ENCODE assay signal across 22 cellular contexts in the genomic region with DNA sequence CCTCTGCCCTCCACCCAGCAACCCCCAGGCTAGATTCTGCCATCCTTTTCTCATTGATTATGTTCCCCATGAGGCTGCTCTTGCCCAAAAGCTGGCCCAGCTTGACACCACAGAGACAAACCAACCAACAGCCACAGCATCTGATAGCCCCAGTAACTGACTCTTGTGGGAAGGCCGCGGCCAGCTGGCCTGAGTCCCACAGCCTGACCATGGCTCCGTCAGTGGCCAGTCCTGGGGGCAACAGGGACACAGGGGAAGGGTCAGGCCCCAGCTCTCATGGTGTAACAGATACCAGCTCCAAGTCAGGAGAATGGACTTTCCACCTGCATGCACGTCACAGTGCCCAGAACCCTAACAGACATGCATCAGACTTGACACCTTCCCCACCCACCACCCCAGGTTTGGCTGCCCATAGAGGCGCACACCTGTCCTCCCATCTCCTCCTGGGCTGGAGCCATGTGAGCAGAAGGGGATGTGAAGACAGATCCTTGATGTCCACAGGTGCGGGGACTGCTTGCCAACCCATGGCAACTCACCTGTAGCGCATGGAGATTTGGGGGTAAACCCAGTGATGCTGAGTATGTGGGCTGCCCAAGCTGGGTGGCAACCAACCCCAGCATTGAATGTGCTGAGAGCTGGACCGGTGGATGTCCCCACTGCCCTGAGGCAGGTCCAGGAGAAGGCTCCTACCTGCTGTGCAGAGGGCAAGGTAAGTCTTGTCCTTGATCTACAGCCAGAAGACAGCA. TPM values are rescaled to one million over a fixed set of nuclear protein-coding genes. Genes with fewer than 3 reads are reported as not detected.
"Had no signal": no experiment of that assay in that cellular context is flagged by ENCODE, and none has a peak within 500 bp of the region (broad histone marks: within the 10 kb centered on the region; RNA-seq: fewer than 3 reads in every experiment).

No MANE protein-coding gene starts in this region.

- H3K36me3 Mint-ChIP-seq: naive thymus-derived CD4-positive, alpha-beta T cell; stimulated activated memory B cell treated with anti-CD40 and anti-IgM and Interleukin-4, amounts not matched to agents 10 μg/mL and 1 μg/mL and 100 μg/mL, for 72 hours; type B pancreatic cell had no signal

- H3K27ac ChIP-seq: dorsolateral prefrontal cortex, prostate gland had no signal

- H3K27ac Mint-ChIP-seq: naive thymus-derived CD4-positive, alpha-beta T cell; stimulated activated memory B cell treated with anti-CD40 and anti-IgM and Interleukin-4, amounts not matched to agents 10 μg/mL and 1 μg/mL and 100 μg/mL, for 72 hours had no signal

- H3K27me3 ChIP-seq: dorsolateral prefrontal cortex, gastrocnemius medialis, pancreas had no signal

- H3K9me3 Mint-ChIP-seq: central memory CD8-positive, alpha-beta T cell; naive thymus-derived CD4-positive, alpha-beta T cell; type B pancreatic cell had no signal

- H3K9me3 ChIP-seq: gastrocnemius medialis, pancreas, prostate gland, spleen had no signal

- DNase-seq: cortex of kidney; dorsolateral prefrontal cortex; effector memory CD4-positive, alpha-beta T cell; gastrocnemius medialis; islet precursor cell; left ventricle myocardium superior; mesendoderm; naive thymus-derived CD4-positive, alpha-beta T cell; nucleus accumbens; pancreas; spleen; stimulated activated CD4-positive, alpha-beta T cell treated with anti-CD3 and anti-CD28 coated beads, Interleukin-15, amount 100 ng/mL, for 24 hours; stimulated activated CD4-positive, alpha-beta T cell treated with anti-CD3 and anti-CD28 coated beads, Interleukin-1b, Interleukin-23, amount 100 ng/mL, for 48 hours; stimulated activated CD4-positive, alpha-beta T cell treated with anti-CD3 and anti-CD28 coated beads, Interleukin-4, amount 100 ng/mL, for 24 hours had no signal

- H3K4me3 ChIP-seq: dorsolateral prefrontal cortex, gastrocnemius medialis, lung, pancreas, prostate gland, spleen had no signal

- ATAC-seq: esophagus mucosa; gastrocnemius medialis; left ventricle myocardium superior; naive thymus-derived CD4-positive, alpha-beta T cell; stimulated activated memory B cell treated with anti-CD40 and anti-IgM and Interleukin-4, amounts not matched to agents 10 μg/mL and 1 μg/mL and 100 μg/mL, for 72 hours had no signal

- H3K4me3 Mint-ChIP-seq: central memory CD8-positive, alpha-beta T cell; naive thymus-derived CD4-positive, alpha-beta T cell; stimulated activated memory B cell treated with anti-CD40 and anti-IgM and Interleukin-4, amounts not matched to agents 10 μg/mL and 1 μg/mL and 100 μg/mL, for 72 hours had no signal

- H3K4me1 Mint-ChIP-seq: central memory CD8-positive, alpha-beta T cell; naive thymus-derived CD4-positive, alpha-beta T cell; stimulated activated memory B cell treated with anti-CD40 and anti-IgM and Interleukin-4, amounts not matched to agents 10 μg/mL and 1 μg/mL and 100 μg/mL, for 72 hours had no signal

- H3K4me1 ChIP-seq: prostate gland had no signal

- H3K36me3 ChIP-seq: gastrocnemius medialis, pancreas, prostate gland, spleen had no signal

- FAIRE-seq: endometrium, pancreas had no signal

RNA-seq across cellular contexts. Expression of a gene that starts 18.8 kb away (rescaled TPM):
- polyA plus RNA-seq: neural cell had no signal
